32 cellular contexts compared by ENCODE assay signal in the genomic region with DNA sequence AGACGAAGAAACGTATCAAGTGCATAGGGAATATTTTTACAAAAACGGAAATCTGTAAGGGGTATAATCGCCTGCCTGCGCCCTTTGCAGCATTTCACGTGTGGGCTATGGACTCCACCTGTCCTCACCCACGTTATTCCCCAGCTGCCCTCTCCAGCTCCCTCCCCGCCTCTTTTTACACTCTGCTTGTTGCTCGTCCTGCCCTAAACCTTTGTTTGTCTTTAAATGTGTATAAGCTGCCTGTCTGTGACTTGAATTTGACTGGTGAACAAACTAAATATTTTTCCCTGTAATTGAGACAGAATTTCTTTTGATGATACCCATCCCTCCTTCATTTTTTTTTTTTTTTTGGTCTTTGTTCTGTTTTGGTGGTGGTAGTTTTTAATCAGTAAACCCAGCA.
DNase-seq lines count a peak whose midpoint lies in the region; ATAC-seq and TF ChIP-seq lines count a peak whose summit lies in the region.
"Had no signal": no experiment of that assay in that cellular context is flagged by ENCODE, and none has a peak within 500 bp of the region (broad histone marks: within the 10 kb centered on the region; RNA-seq: fewer than 3 reads in every experiment).

No MANE protein-coding gene starts in this region.

- no peak for TF ChIP-seq EP300 in sigmoid colon (IDR thresholded peaks at IDR 0.05)

- DNase-seq in BE2C (no peak), NCI-H1092 (lab: John Stamatoyannopoulos, UW) (peak; percentile 60), NCI-H2227 treated with DMSO at 0.1 percent for 48 hours (lab: John Stamatoyannopoulos, UW) (peak; percentile 47), colonic mucosa (peak; percentile 23), sigmoid colon (no peak), coronary artery (ENCODE audit: low spot score) (no peak), heart left ventricle (no peak), SW480 (ENCODE audit: low spot score) (no peak)
- DNase-seq: ACHN; activated CD4-positive, alpha-beta T cell treated with anti-CD3 and anti-CD28 coated beads for 36 hours; activated CD8-positive, alpha-beta T cell treated with anti-CD3 and anti-CD28 coated beads, Interleukin-2, amount 10 ng/mL, durations not matched to agents 7 days and 5 days; activated gamma-delta T cell; activated naive CD8-positive, alpha-beta T cell treated with anti-CD3 and anti-CD28 coated beads, Interleukin-2, amount 10 ng/mL, durations not matched to agents 7 days and 5 days; activated T-cell treated with anti-CD3 and anti-CD28 coated beads for 4 hours; DMS79; foreskin keratinocyte; GF-D8; HCEC 1CT; KBM-7; MG63; right cardiac atrium; stimulated activated CD4-positive, alpha-beta T cell treated with anti-CD3 and anti-CD28 coated beads, Interleukin-4, amount 100 ng/mL, for 1 hour; T-helper 2 cell; upper lobe of left lung had no signal

- 53 to 79% methylated on average over 9 of the region's 9 CpGs for WGBS in sigmoid colon, 2 donors
- 94 to 96% (median 95%) methylated on average over 9 of the region's 9 CpGs for WGBS in heart left ventricle, 4 donors

- H3K9ac ChIP-seq in colonic mucosa (ENCODE audit: low read depth in 2 of 2, low read length in 2 of 2) = no peak overlapping the region
- H3K9ac ChIP-seq: BLaER1 had no signal

- no peak overlapping the region for H3K27ac ChIP-seq in colonic mucosa
- no peak overlapping the region for H3K27ac ChIP-seq in sigmoid colon
- no peak overlapping the region for H3K27ac ChIP-seq in coronary artery
- H3K27ac ChIP-seq in heart left ventricle = no peak overlapping the region
- H3K27ac ChIP-seq: ascending aorta, BLaER1, cardiac muscle cell, esophagus muscularis mucosa, foreskin keratinocyte, hepatocyte, RWPE1, SK-N-MC, upper lobe of left lung had no signal

- H3K9me3 ChIP-seq in BE2C (no peaks in the 10 kb centered on the region), colonic mucosa (no peaks in the 10 kb centered on the region), sigmoid colon (no peaks in the 10 kb centered on the region), heart left ventricle (no peaks in the 10 kb centered on the region)
- H3K9me3 ChIP-seq: ascending aorta, BLaER1, esophagus muscularis mucosa, MG63, upper lobe of left lung had no signal

- intact Hi-C loops in colonic mucosa (cut with DNase I) = no loop called here
- intact Hi-C loops in sigmoid colon (cut with DNase I) = no loop called here
- intact Hi-C loops in heart left ventricle (cut with DNase I) = no loop called here

- peaks cover 58% of the 10 kb centered on the region for H3K4me1 ChIP-seq in BE2C
- H3K4me1 ChIP-seq in colonic mucosa = no peaks in the 10 kb centered on the region
- peaks cover 0 to 4% (median 2%) of the 10 kb centered on the region in 4 donors for H3K4me1 ChIP-seq in sigmoid colon
- H3K4me1 ChIP-seq in heart left ventricle = peaks cover 0 to 17% (median 2%) of the 10 kb centered on the region in 12 donors
- H3K4me1 ChIP-seq: ascending aorta, foreskin keratinocyte, upper lobe of left lung had no signal

- H3K36me3 ChIP-seq in BE2C = no peaks in the 10 kb centered on the region
- no peaks in the 10 kb centered on the region for H3K36me3 ChIP-seq in colonic mucosa
- H3K36me3 ChIP-seq in sigmoid colon = no peaks in the 10 kb centered on the region
- no peaks in the 10 kb centered on the region for H3K36me3 ChIP-seq in heart left ventricle
- H3K36me3 ChIP-seq: ascending aorta, BLaER1, cardiac muscle cell, esophagus muscularis mucosa, MG63, upper lobe of left lung had no signal

- no peaks in the 10 kb centered on the region for H3K27me3 ChIP-seq in BE2C
- H3K27me3 ChIP-seq in colonic mucosa = no peaks in the 10 kb centered on the region
- peaks cover 0 to 14% (median 1%) of the 10 kb centered on the region in 3 donors for H3K27me3 ChIP-seq in sigmoid colon
- H3K27me3 ChIP-seq in heart left ventricle = peaks cover 0 to 34% (median 7%) of the 10 kb centered on the region in 9 donors
- H3K27me3 ChIP-seq: ascending aorta, BLaER1, MG63, upper lobe of left lung had no signal

- TF ChIP-seq CTCF in BE2C (IDR thresholded peaks at IDR 0.05; ENCODE audit: low read depth, low read length) (no peak), colonic mucosa (IDR thresholded peaks at IDR 0.05) (no peak), sigmoid colon (IDR thresholded peaks at IDR 0.05) (no peak), coronary artery (IDR thresholded peaks at IDR 0.05) (no peak), heart left ventricle (IDR thresholded peaks at IDR 0.05) (no peak)

- H3K4me3 ChIP-seq in BE2C (ENCODE audit: low read depth, low read length) (peak overlapping the region; percentile 12), colonic mucosa (no peak overlapping the region), sigmoid colon (no peak overlapping the region), coronary artery (no peak overlapping the region), heart left ventricle (no peak overlapping the region)
- H3K4me3 ChIP-seq: ascending aorta, BLaER1, cardiac muscle cell, esophagus muscularis mucosa, hepatocyte, MG63, SK-N-MC, upper lobe of left lung had no signal

- ATAC-seq in heart left ventricle = no peak
- ATAC-seq: activated CD4-positive, alpha-beta T cell treated with anti-CD3 and anti-CD28 coated beads for 36 hours; activated CD8-positive, alpha-beta T cell treated with anti-CD3 and anti-CD28 coated beads, Interleukin-2, amount 10 ng/mL, durations not matched to agents 7 days and 5 days; foreskin keratinocyte; right cardiac atrium; stimulated activated effector memory CD8-positive, alpha-beta T cell treated with anti-CD3 and anti-CD28 coated beads, Interleukin-12 subunit alpha, Interleukin-12 subunit beta, amount 100 ng/mL, for 72 hours had no signal

- no peak for TF ChIP-seq POLR2A in sigmoid colon (IDR thresholded peaks at IDR 0.05)
- no peak for TF ChIP-seq POLR2A in heart left ventricle (IDR thresholded peaks at IDR 0.05)

Comparison
In these comparisons a context has a peak if more than half of its experiments do, and no peak if none do; other contexts are left out.
1. DNase-seq: peak in NCI-H1092 (single experiment), NCI-H2227 treated with DMSO at 0.1 percent for 48 hours (single experiment) and colonic mucosa (single experiment); none in BE2C (single experiment), sigmoid colon (single experiment), coronary artery (single experiment), heart left ventricle (0 of 5) and SW480 (single experiment).